Comparison of ENCODE assay signal across 12 cellular contexts in the genomic region with DNA sequence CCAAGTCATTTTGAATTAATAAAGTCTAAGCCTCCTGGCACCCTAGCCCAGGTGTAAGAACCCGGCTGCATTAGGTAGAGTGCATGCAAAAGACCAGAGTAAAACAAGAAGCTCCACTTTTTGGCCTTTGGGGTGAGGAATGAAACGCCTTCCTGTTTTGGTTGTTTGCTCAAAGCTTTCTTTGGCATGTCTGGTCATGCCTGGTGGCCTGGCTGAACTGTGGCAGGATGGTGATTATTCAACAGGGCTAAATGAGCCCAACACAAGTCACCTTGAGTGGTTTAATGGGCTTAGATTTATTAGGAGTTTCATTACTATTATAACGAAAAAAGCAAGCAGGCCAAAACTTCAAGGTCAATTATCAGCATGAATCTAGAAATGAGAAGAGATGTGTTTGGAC. TPM values are rescaled to one million over a fixed set of nuclear protein-coding genes. Genes with fewer than 3 reads are reported as not detected.
A peak's percentile ranks its signal among the peaks of the same experiment; 100 is the strongest.
DNase-seq lines count a peak whose midpoint lies in the region; ATAC-seq and TF ChIP-seq lines count a peak whose summit lies in the region.
"Had no signal": no experiment of that assay in that cellular context is flagged by ENCODE, and none has a peak within 500 bp of the region (broad histone marks: within the 10 kb centered on the region; RNA-seq: fewer than 3 reads in every experiment).

No MANE protein-coding gene starts in this region.

- intact Hi-C loops in activated CD4-positive, alpha-beta T cell treated with anti-CD3 and anti-CD28 coated beads, Interleukin-2, amount 10 ng/mL, durations not matched to agents 24 days and 14 days (cut with micrococcal nuclease), result no loop called here
- intact Hi-C loops in tibial artery (cut with DNase I; ENCODE audit: low total_unique reads), result loop anchor here (10.0 kb wide), 1 partner anchor 209 kb away; the partner anchor contains the start of gene MYO1E

- H3K36me3 Mint-ChIP-seq in activated CD4-positive, alpha-beta T cell treated with anti-CD3 and anti-CD28 coated beads, Interleukin-2, amount 10 ng/mL, durations not matched to agents 24 days and 14 days (ENCODE audit: low read depth), result peaks cover 28% of the 10 kb centered on the region

- TF ChIP-seq CTCF in tibial artery (IDR thresholded peaks at IDR 0.05), result no peak

- peaks cover 21 to 38% (median 23%) of the 10 kb centered on the region in 3 donors for H3K36me3 ChIP-seq in tibial artery

- peak overlapping the region; percentile 85 to 93 for H3K27ac ChIP-seq in tibial artery

- H3K4me1 Mint-ChIP-seq in activated CD4-positive, alpha-beta T cell treated with anti-CD3 and anti-CD28 coated beads, Interleukin-2, amount 10 ng/mL, durations not matched to agents 24 days and 14 days, result peaks cover 17% of the 10 kb centered on the region

- peaks cover 3% of the 10 kb centered on the region for H3K9me3 Mint-ChIP-seq in activated CD4-positive, alpha-beta T cell treated with anti-CD3 and anti-CD28 coated beads, Interleukin-2, amount 10 ng/mL, durations not matched to agents 24 days and 14 days

- H3K4me3 Mint-ChIP-seq in activated CD4-positive, alpha-beta T cell treated with anti-CD3 and anti-CD28 coated beads, Interleukin-2, amount 10 ng/mL, durations not matched to agents 24 days and 14 days, result no peak overlapping the region

- no peak overlapping the region for H3K4me3 ChIP-seq in tibial artery
- H3K4me3 ChIP-seq: dorsolateral prefrontal cortex, lung had no signal

- H3K9me3 ChIP-seq in tibial artery, result no peaks in the 10 kb centered on the region

- peaks cover 6 to 41% (median 31%) of the 10 kb centered on the region in 4 donors for H3K4me1 ChIP-seq in tibial artery

- DNase-seq in activated CD4-positive, alpha-beta T cell treated with anti-CD3 and anti-CD28 coated beads, Interleukin-2, amount 10 ng/mL, durations not matched to agents 24 days and 14 days, result peak; percentile 67
- DNase-seq in activated CD4-positive, alpha-beta T cell treated with anti-CD3 and anti-CD28 coated beads for 1 hour, result no peak
- peak; percentile 71 for DNase-seq in NCI-H526 treated with DMSO at 0.1 percent for 48 hours (lab: John Stamatoyannopoulos, UW)
- DNase-seq in dermis blood vessel endothelial cell, result peak; percentile 71
- DNase-seq in tibial artery, result no peak
- no peak for DNase-seq in NCI-H524 (lab: John Stamatoyannopoulos, UW)
- DNase-seq: dorsolateral prefrontal cortex; NK-92 treated with Interleukin-12 subunit alpha and Interleukin-12 subunit beta, amount 100 ng/mL, for 24 hours had no signal

- H3K27ac Mint-ChIP-seq in activated CD4-positive, alpha-beta T cell treated with anti-CD3 and anti-CD28 coated beads, Interleukin-2, amount 10 ng/mL, durations not matched to agents 24 days and 14 days, result peak overlapping the region; percentile 27

- ATAC-seq in HG02981 (IDR thresholded peaks at IDR 0.05; ENCODE audit: unreplicated experiment) (no peak), HG03565 (IDR thresholded peaks at IDR 0.05; ENCODE audit: unreplicated experiment) (no peak)

- no peaks in the 10 kb centered on the region for H3K27me3 ChIP-seq in tibial artery
- H3K27me3 ChIP-seq: dorsolateral prefrontal cortex had no signal

- H3K27me3 Mint-ChIP-seq in activated CD4-positive, alpha-beta T cell treated with anti-CD3 and anti-CD28 coated beads, Interleukin-2, amount 10 ng/mL, durations not matched to agents 24 days and 14 days, result no peaks in the 10 kb centered on the region

RNA-seq across cellular contexts. Expression of gene LDHAL6B, which starts 40.9 kb away (rescaled TPM):
- not detected in 2 replicates for total RNA-seq in activated CD4-positive, alpha-beta T cell treated with anti-CD3 and anti-CD28 coated beads, Interleukin-2, amount 10 ng/mL, durations not matched to agents 24 days and 14 days
- total RNA-seq in dermis blood vessel endothelial cell, result not detected in 2 replicates
- total RNA-seq: activated CD8-positive, alpha-beta memory T cell treated with anti-CD3 and anti-CD28 coated beads for 36 hours; dorsolateral prefrontal cortex; lung had no signal

Comparison
In these comparisons a context has a peak if more than half of its experiments do, and no peak if none do; other contexts are left out.
1. DNase-seq: peak in activated CD4-positive, alpha-beta T cell treated with anti-CD3 and anti-CD28 coated beads, Interleukin-2, amount 10 ng/mL, durations not matched to agents 24 days and 14 days (single experiment), NCI-H526 treated with DMSO at 0.1 percent for 48 hours (single experiment) and dermis blood vessel endothelial cell (single experiment); none in activated CD4-positive, alpha-beta T cell treated with anti-CD3 and anti-CD28 coated beads for 1 hour (single experiment), tibial artery (0 of 2) and NCI-H524 (0 of 2).